8 cellular contexts compared by ENCODE assay signal in genomic region chr19:18160792-18161690, GRCh38. TPM values are rescaled to one million over a fixed set of nuclear protein-coding genes. Genes with fewer than 3 reads are reported as not detected.
DNase-seq lines count a peak whose midpoint lies in the region; ATAC-seq and TF ChIP-seq lines count a peak whose summit lies in the region.

No MANE protein-coding gene starts in this region.

- peak in 1 of 2 experiments; percentile 78; a peak in 2 of 4 replicates for TF ChIP-seq CTCF in GM23338 (conservative IDR thresholded peaks at IDR 0.05; ENCODE audit: low read depth in 2 of 2)
- TF ChIP-seq CTCF in lung (IDR thresholded peaks at IDR 0.05; ENCODE audit: control extremely low read depth, extremely low read depth): peak; percentile 76

- no peaks in the 10 kb centered on the region for H3K9me2 ChIP-seq in GM23338 (ENCODE audit: insufficient read depth)

- peaks cover 11% of the 10 kb centered on the region for H3K27me3 Mint-ChIP-seq in GM23338 (ENCODE audit: insufficient read depth, low read depth, poor library complexity)
- no peaks in the 10 kb centered on the region for H3K27me3 Mint-ChIP-seq in activated CD4-positive, alpha-beta T cell treated with anti-CD3 and anti-CD28 coated beads, Interleukin-2, amount 10 ng/mL, durations not matched to agents 24 days and 14 days
- H3K27me3 Mint-ChIP-seq in dendritic cell treated with granulocyte-macrophage colony-stimulating factor and Interleukin-4, amounts not matched to agents 40 ng/mL and 50 ng/mL, for 4 days: no peaks in the 10 kb centered on the region

- peaks cover 9% of the 10 kb centered on the region for H3F3A ChIP-seq in GM23338 (replicated peaks; ENCODE audit: low read depth)

- peak; percentile 85 for ATAC-seq in GM23338
- ATAC-seq in lung (ENCODE audit: insufficient read depth, low FRiP score): peak; percentile 89

- intact Hi-C loops in activated CD4-positive, alpha-beta T cell treated with anti-CD3 and anti-CD28 coated beads, Interleukin-2, amount 10 ng/mL, durations not matched to agents 24 days and 14 days (cut with micrococcal nuclease): loop anchor here (1.0 kb wide), 1 partner anchor 8 kb away; the partner anchor contains the start of gene PIK3R2
- intact Hi-C loops in dendritic cell treated with granulocyte-macrophage colony-stimulating factor and Interleukin-4, amounts not matched to agents 40 ng/mL and 50 ng/mL, for 4 days (cut with micrococcal nuclease): no loop called here

- H3K27me3 ChIP-seq in GM23338 (ENCODE audit: insufficient read depth): no peaks in the 10 kb centered on the region
- no peaks in the 10 kb centered on the region for H3K27me3 ChIP-seq in lung (ENCODE audit: control insufficient read depth, insufficient read depth)

- H3K36me3 Mint-ChIP-seq in GM23338 (ENCODE audit: low read depth): peaks cover 31% of the 10 kb centered on the region
- peaks cover 16% of the 10 kb centered on the region for H3K36me3 Mint-ChIP-seq in activated CD4-positive, alpha-beta T cell treated with anti-CD3 and anti-CD28 coated beads, Interleukin-2, amount 10 ng/mL, durations not matched to agents 24 days and 14 days (ENCODE audit: low read depth)
- peaks cover 61% of the 10 kb centered on the region for H3K36me3 Mint-ChIP-seq in dendritic cell treated with granulocyte-macrophage colony-stimulating factor and Interleukin-4, amounts not matched to agents 40 ng/mL and 50 ng/mL, for 4 days (ENCODE audit: low read depth)

- peak overlapping the region; percentile 40; the same call in 1 of the 2 replicates for H3K27ac Mint-ChIP-seq in GM23338
- peak overlapping the region; percentile 65 for H3K27ac Mint-ChIP-seq in activated CD4-positive, alpha-beta T cell treated with anti-CD3 and anti-CD28 coated beads, Interleukin-2, amount 10 ng/mL, durations not matched to agents 24 days and 14 days
- peak overlapping the region; percentile 55 for H3K27ac Mint-ChIP-seq in dendritic cell treated with granulocyte-macrophage colony-stimulating factor and Interleukin-4, amounts not matched to agents 40 ng/mL and 50 ng/mL, for 4 days

- H3K4me1 Mint-ChIP-seq in GM23338: peaks cover 11% of the 10 kb centered on the region
- peaks cover 6% of the 10 kb centered on the region for H3K4me1 Mint-ChIP-seq in activated CD4-positive, alpha-beta T cell treated with anti-CD3 and anti-CD28 coated beads, Interleukin-2, amount 10 ng/mL, durations not matched to agents 24 days and 14 days
- H3K4me1 Mint-ChIP-seq in dendritic cell treated with granulocyte-macrophage colony-stimulating factor and Interleukin-4, amounts not matched to agents 40 ng/mL and 50 ng/mL, for 4 days (ENCODE audit: low read depth): peaks cover 38% of the 10 kb centered on the region

- H3K36me3 ChIP-seq in GM23338 (ENCODE audit: insufficient read depth) (peaks cover 4% of the 10 kb centered on the region; the same call in 1 of the 2 replicates), lung (ENCODE audit: control insufficient read depth in 2 of 2, insufficient read depth in 2 of 2, low read length in 2 of 2) (peaks cover 7 to 17% of the 10 kb centered on the region in 2 donors)

- H3K4me1 ChIP-seq in GM23338 (ENCODE audit: insufficient read depth): peaks cover 10% of the 10 kb centered on the region; the same call in 1 of the 2 replicates
- peaks cover 0 to 20% of the 10 kb centered on the region in 2 donors for H3K4me1 ChIP-seq in lung (ENCODE audit: control insufficient read depth in 2 of 2, insufficient read depth in 2 of 2, low read length in 2 of 2)

- WGBS in lung, 2 donors: 10 to 19% methylated on average over 60 to 79 of the region's 79 CpGs

- DNase-seq in GDM1 (lab: John Stamatoyannopoulos, UW): peak; percentile 55
- peak; percentile 82 for DNase-seq in GM23338 (ENCODE audit: low spot score)
- peak; percentile 85 for DNase-seq in NAMALWA (ENCODE audit: low spot score)
- peak; percentile 96 for DNase-seq in activated CD4-positive, alpha-beta T cell treated with anti-CD3 and anti-CD28 coated beads, Interleukin-2, amount 10 ng/mL, durations not matched to agents 24 days and 14 days
- DNase-seq in lung (ENCODE audit: low spot score): peak; percentile 75
- DNase-seq in stimulated activated CD8-positive, alpha-beta memory T cell treated with anti-CD3 and anti-CD28 coated beads, Interleukin-12 subunit alpha, Interleukin-12 subunit beta, amount 100 ng/mL, for 4 hours (ENCODE audit: low read depth): peak; percentile 69
- no peak for DNase-seq in amniotic stem cell (lab: John Stamatoyannopoulos, UW)

- no peak overlapping the region for H3K27ac ChIP-seq in GM23338 (ENCODE audit: low read depth)
- peak overlapping the region; percentile 14 to 42 for H3K27ac ChIP-seq in lung (ENCODE audit: low read depth in 1 of 2, low read length in 1 of 2)

- no peak overlapping the region for H2AFZ ChIP-seq in GM23338

- peak overlapping the region; percentile 38; the same call in 1 of the 3 replicates for H3K4me3 Mint-ChIP-seq in GM23338
- H3K4me3 Mint-ChIP-seq in activated CD4-positive, alpha-beta T cell treated with anti-CD3 and anti-CD28 coated beads, Interleukin-2, amount 10 ng/mL, durations not matched to agents 24 days and 14 days: peak overlapping the region; percentile 68
- H3K4me3 Mint-ChIP-seq in dendritic cell treated with granulocyte-macrophage colony-stimulating factor and Interleukin-4, amounts not matched to agents 40 ng/mL and 50 ng/mL, for 4 days: peak overlapping the region; percentile 60

- no peaks in the 10 kb centered on the region; the same call in none of the 2 replicates for H4K20me1 ChIP-seq in GM23338 (replicated peaks; ENCODE audit: insufficient read depth)

- no peaks in the 10 kb centered on the region for H3K9me3 ChIP-seq in lung (ENCODE audit: control insufficient read depth in 2 of 2, insufficient read depth in 1 of 2, low read length in 1 of 2)

- H3K79me2 ChIP-seq in GM23338 (replicated peaks; ENCODE audit: insufficient read depth): no peaks in the 10 kb centered on the region

- H3K4me2 ChIP-seq in GM23338: peak overlapping the region; percentile 57

- H3K9me3 Mint-ChIP-seq in GM23338: no peaks in the 10 kb centered on the region
- H3K9me3 Mint-ChIP-seq in activated CD4-positive, alpha-beta T cell treated with anti-CD3 and anti-CD28 coated beads, Interleukin-2, amount 10 ng/mL, durations not matched to agents 24 days and 14 days: no peaks in the 10 kb centered on the region
- H3K9me3 Mint-ChIP-seq in dendritic cell treated with granulocyte-macrophage colony-stimulating factor and Interleukin-4, amounts not matched to agents 40 ng/mL and 50 ng/mL, for 4 days: no peaks in the 10 kb centered on the region

- peak overlapping the region; percentile 42; the same call in 1 of the 2 replicates for H3K4me3 ChIP-seq in GM23338
- peak overlapping the region; percentile 10 for H3K4me3 ChIP-seq in lung

TF ChIP-seq in GM23338, 12 proteins besides CTCF, POLR2A, EP300 and RAD21 (continues in another document):
- TF ChIP-seq STAT1 (IDR thresholded peaks at IDR 0.05; ENCODE audit: unreplicated experiment): no peak
- no peak for TF ChIP-seq CREB1 (CRISPR knock-in tag; IDR thresholded peaks at IDR 0.05; ENCODE audit: low read depth)
- no peak for TF ChIP-seq NANOG (IDR thresholded peaks at IDR 0.05; ENCODE audit: borderline replicate concordance)
- no peak for TF ChIP-seq EZH2 (IDR thresholded peaks at IDR 0.05; ENCODE audit: low read depth, unreplicated experiment)
- TF ChIP-seq POLR2AphosphoS5 (IDR thresholded peaks at IDR 0.05; ENCODE audit: low read depth): no peak
- TF ChIP-seq JUNB (IDR thresholded peaks at IDR 0.05; ENCODE audit: unreplicated experiment): no peak

RNA-seq across cellular contexts. Expression of gene PIK3R2, which starts 8.1 kb away (rescaled TPM):
- total RNA-seq in GM23338 (2014; rRNA removed; shearing (Covaris generic)): 37.1 and 66.6 TPM in 2 replicates
- polyA plus RNA-seq in GM23338 (2016; fragmentation: Nextera tagmentation; extraction: Ambion mirVana) (8.5 and 9.8 TPM in 2 replicates), lung (10 to 100 TPM in 1 of 2 donors, 1 to 10 TPM in 1; 7.0 to 18.4 TPM)
- total RNA-seq in activated CD4-positive, alpha-beta T cell treated with anti-CD3 and anti-CD28 coated beads, Interleukin-2, amount 10 ng/mL, durations not matched to agents 24 days and 14 days: 19.6 and 20.7 TPM in 2 replicates
- total RNA-seq in lung: 10 to 100 TPM; 22.3 to 36.2 TPM

RNA-seq across cellular contexts. Expression of gene IFI30, which starts 12.6 kb away (rescaled TPM):
- 17.1 and 27.4 TPM in 2 replicates for total RNA-seq in GM23338 (2014; rRNA removed; shearing (Covaris generic))
- polyA plus RNA-seq in GM23338 (2016; fragmentation: Nextera tagmentation; extraction: Ambion mirVana) (31.9 and 34.4 TPM in 2 replicates), lung (1,000 to 10,000 TPM in 1 of 2 donors, 100 to 1,000 TPM in 1; 440 to 1,883 TPM)
- 49.4 and 52.7 TPM in 2 replicates for total RNA-seq in activated CD4-positive, alpha-beta T cell treated with anti-CD3 and anti-CD28 coated beads, Interleukin-2, amount 10 ng/mL, durations not matched to agents 24 days and 14 days
- total RNA-seq in lung: 100 to 1,000 TPM; 205 to 612 TPM

RNA-seq across cellular contexts. Expression of gene MPV17L2, which starts 32.0 kb away (rescaled TPM):
- total RNA-seq in GM23338 (2014; rRNA removed; shearing (Covaris generic)): 41.9 and 81.3 TPM in 2 replicates
- polyA plus RNA-seq in GM23338 (2016; fragmentation: Nextera tagmentation; extraction: Ambion mirVana) (38.7 and 40.2 TPM in 2 replicates), lung (10 to 100 TPM; 22.7 to 28.0 TPM)
- 18.4 and 20.9 TPM in 2 replicates for total RNA-seq in activated CD4-positive, alpha-beta T cell treated with anti-CD3 and anti-CD28 coated beads, Interleukin-2, amount 10 ng/mL, durations not matched to agents 24 days and 14 days
- 10 to 100 TPM in 1 of 2 donors, 1 to 10 TPM in 1; 3.2 to 13.7 TPM for total RNA-seq in lung

RNA-seq across cellular contexts. Expression of gene RAB3A, which starts 42.8 kb away (rescaled TPM):
- total RNA-seq in GM23338 (2014; rRNA removed; shearing (Covaris generic)): 9.7 and 11.6 TPM in 2 replicates
- polyA plus RNA-seq in GM23338 (2016; fragmentation: Nextera tagmentation; extraction: Ambion mirVana) (20.3 and 24.1 TPM in 2 replicates), lung (1 to 10 TPM; 1.1 to 1.5 TPM)
- total RNA-seq in activated CD4-positive, alpha-beta T cell treated with anti-CD3 and anti-CD28 coated beads, Interleukin-2, amount 10 ng/mL, durations not matched to agents 24 days and 14 days: 9.6 and 10.3 TPM in 2 replicates
- total RNA-seq in lung: 1 to 10 TPM; 3.1 to 6.7 TPM
